ENCODE assay signal across 13 cellular contexts in the genomic region with DNA sequence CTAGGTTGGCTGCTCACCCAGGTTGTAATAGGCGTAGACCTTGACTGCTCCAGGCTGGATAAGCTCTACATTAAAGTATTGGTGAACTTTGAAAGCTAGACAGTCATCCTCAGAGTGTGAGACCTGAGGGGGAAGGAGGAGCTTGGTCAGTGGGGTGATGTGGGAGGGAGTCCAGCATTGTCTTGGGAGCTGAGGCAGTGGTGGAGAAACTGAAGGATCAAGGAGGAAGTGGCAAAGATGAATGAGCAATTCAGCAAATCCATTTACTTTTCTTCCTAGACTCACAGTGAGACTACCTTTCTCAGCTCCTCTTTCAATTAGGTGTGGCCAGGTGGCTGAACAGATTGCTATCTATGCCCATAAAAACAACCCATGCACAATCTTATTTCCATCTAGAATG. TPM values are rescaled to one million over a fixed set of nuclear protein-coding genes. Genes with fewer than 3 reads are reported as not detected.
"Had no signal": no experiment of that assay in that cellular context is flagged by ENCODE, and none has a peak within 500 bp of the region (broad histone marks: within the 10 kb centered on the region; RNA-seq: fewer than 3 reads in every experiment).

No MANE protein-coding gene starts in this region.

- ATAC-seq: activated CD8-positive, alpha-beta T cell treated with anti-CD3 and anti-CD28 coated beads, Interleukin-2, amount 10 ng/mL, durations not matched to agents 7 days and 5 days; gastroesophageal sphincter; left ventricle myocardium superior had no signal

- H3K27ac ChIP-seq: gastroesophageal sphincter had no signal

- DNase-seq: activated CD4-positive, CD25-positive, alpha-beta regulatory T cell treated with anti-CD3 and anti-CD28 coated beads, Interleukin-2, amount 50 U/mL, for 72 hours; activated CD8-positive, alpha-beta T cell treated with anti-CD3 and anti-CD28 coated beads, Interleukin-2, amount 10 ng/mL, durations not matched to agents 7 days and 5 days; activated effector memory CD4-positive, alpha-beta T cell treated with Interleukin-2 at 50 U/mL for 16 hours; cortex of kidney; effector memory CD4-positive, alpha-beta T cell; islet precursor cell; left ventricle myocardium superior; nephron progenitor cell; stimulated activated CD4-positive, alpha-beta T cell treated with anti-CD3 and anti-CD28 coated beads, Interleukin-15, amount 100 ng/mL, for 24 hours; stimulated activated CD4-positive, alpha-beta T cell treated with anti-CD3 and anti-CD28 coated beads, Interleukin-4, amount 100 ng/mL, for 24 hours had no signal

- H3K4me3 ChIP-seq: gastroesophageal sphincter had no signal

RNA-seq across cellular contexts. Expression of gene TNFSF14, which starts 10.2 kb away (rescaled TPM):
- total RNA-seq: astrocyte, epithelial cell of proximal tubule had no signal
